Comparison of ENCODE assay signal across 16 cellular contexts in the genomic region with DNA sequence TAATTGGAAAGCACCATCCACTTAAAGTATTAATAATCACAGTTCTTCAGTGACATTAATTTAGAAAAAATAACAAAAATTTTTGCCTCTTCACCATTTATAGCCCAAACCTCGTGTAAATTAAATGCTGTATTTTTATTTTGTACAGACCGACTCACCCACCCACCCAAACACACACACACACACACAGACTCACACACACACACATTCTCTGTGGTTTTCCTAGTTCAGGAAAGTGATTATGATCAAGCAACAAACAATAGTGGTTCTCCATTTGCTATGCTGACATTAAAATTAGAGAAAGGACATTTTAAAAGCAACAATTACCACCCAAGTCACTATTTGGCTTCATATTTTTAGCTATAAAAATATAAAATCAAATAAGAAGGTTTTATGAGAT.
DNase-seq lines count a peak whose midpoint lies in the region; ATAC-seq and TF ChIP-seq lines count a peak whose summit lies in the region.
"Had no signal": no experiment of that assay in that cellular context is flagged by ENCODE, and none has a peak within 500 bp of the region (broad histone marks: within the 10 kb centered on the region; RNA-seq: fewer than 3 reads in every experiment).

No MANE protein-coding gene starts in this region.

- H3K4me3 ChIP-seq in SK-N-SH (ENCODE audit: low read depth in 2 of 2, low read length in 1 of 2) (no peak overlapping the region), SJCRH30 (no peak overlapping the region), subcutaneous abdominal adipose tissue (ENCODE audit: low read depth in 1 of 5, low read length in 5 of 5) (no peak overlapping the region), left ventricle myocardium inferior (no peak overlapping the region), Karpas-422 (ENCODE audit: low read length) (no peak overlapping the region)

- no peak for TF ChIP-seq RAD21 in SK-N-SH (IDR thresholded peaks at IDR 0.05; ENCODE audit: low read length)

- no peaks in the 10 kb centered on the region for H3K36me3 ChIP-seq in SK-N-SH (replicated peaks in 1 of 2; ENCODE audit: control insufficient read depth in 1 of 2, insufficient read depth in 2 of 2, low read length in 1 of 2)
- H3K36me3 ChIP-seq in SJCRH30: no peaks in the 10 kb centered on the region
- H3K36me3 ChIP-seq in subcutaneous abdominal adipose tissue (ENCODE audit: control insufficient read depth in 5 of 5, insufficient read depth in 5 of 5, low read length in 5 of 5): no peaks in the 10 kb centered on the region
- H3K36me3 ChIP-seq in left ventricle myocardium inferior: no peaks in the 10 kb centered on the region
- no peaks in the 10 kb centered on the region for H3K36me3 ChIP-seq in Karpas-422 (ENCODE audit: insufficient read depth, low read length)

- H4K20me1 ChIP-seq in SK-N-SH (ENCODE audit: insufficient read depth): no peaks in the 10 kb centered on the region
- H4K20me1 ChIP-seq in Karpas-422 (ENCODE audit: insufficient read depth, low read depth, low read length): no peaks in the 10 kb centered on the region

- peaks cover 30% of the 10 kb centered on the region for H3F3A ChIP-seq in SK-N-SH (replicated peaks; ENCODE audit: insufficient read depth)

- CTCF ChIA-PET in SK-N-SH (lab: Yijun Ruan, JAX): no interaction called here

- H2AFZ ChIP-seq in SK-N-SH (ENCODE audit: low read depth): peak overlapping the region; percentile 45; the same call in 1 of the 2 replicates
- no peak overlapping the region for H2AFZ ChIP-seq in Karpas-422 (ENCODE audit: low read length)

- H3K27me3 ChIP-seq in SK-N-SH (ENCODE audit: insufficient read depth) (no peaks in the 10 kb centered on the region), SJCRH30 (no peaks in the 10 kb centered on the region), foreskin keratinocyte (no peaks in the 10 kb centered on the region), subcutaneous abdominal adipose tissue (ENCODE audit: control insufficient read depth in 5 of 5, insufficient read depth in 4 of 5, low read length in 5 of 5) (no peaks in the 10 kb centered on the region), left ventricle myocardium inferior (ENCODE audit: low read depth) (no peaks in the 10 kb centered on the region), Karpas-422 (ENCODE audit: low read length) (no peaks in the 10 kb centered on the region)

- H3K4me1 ChIP-seq in SK-N-SH (ENCODE audit: control insufficient read depth in 1 of 2, insufficient read depth in 2 of 2, low read depth in 1 of 2, low read length in 1 of 2) (peaks cover 0 to 21% of the 10 kb centered on the region in 2 experiments; a peak in 2 of 4 replicates), SJCRH30 (peaks cover 37% of the 10 kb centered on the region), foreskin keratinocyte (peaks cover 48% of the 10 kb centered on the region), subcutaneous abdominal adipose tissue (ENCODE audit: control insufficient read depth in 5 of 5, insufficient read depth in 5 of 5, low read length in 5 of 5) (peaks cover 0 to 13% (median 4%) of the 10 kb centered on the region in 5 donors), left ventricle myocardium inferior (no peaks in the 10 kb centered on the region), Karpas-422 (ENCODE audit: low read length) (no peaks in the 10 kb centered on the region)

- intact Hi-C loops in left ventricle myocardium inferior (cut with micrococcal nuclease): no loop called here

- no peak for TF ChIP-seq EP300 in SK-N-SH (IDR thresholded peaks at IDR 0.05; ENCODE audit: borderline replicate concordance in 1 of 2, low read depth in 1 of 2, low read length in 1 of 2)

- H3K27ac ChIP-seq in SK-N-SH (ENCODE audit: low read depth in 2 of 2, low read length in 1 of 2) (peak overlapping the region; percentile 77 to 82; a peak in 3 of 4 replicates), SJCRH30 (peak overlapping the region; percentile 73), foreskin keratinocyte (peak overlapping the region; percentile 94), subcutaneous abdominal adipose tissue (ENCODE audit: low read depth, low read length) (peak overlapping the region; percentile 14), left ventricle myocardium inferior (replicated peaks) (no peak overlapping the region), Karpas-422 (ENCODE audit: low read length) (no peak overlapping the region)
- H3K27ac ChIP-seq: 22Rv1, C4-2B, RWPE1 had no signal

- no peaks in the 10 kb centered on the region; the same call in 1 of the 2 replicates for H3K79me2 ChIP-seq in SK-N-SH (ENCODE audit: insufficient read depth)
- H3K79me2 ChIP-seq in Karpas-422 (ENCODE audit: low read length): no peaks in the 10 kb centered on the region

- ATAC-seq in SK-N-SH treated with all-trans-retinoic acid at 6 μM for 48 hours (no peak), foreskin keratinocyte (no peak)

- H3K9ac ChIP-seq in SK-N-SH (no peak overlapping the region; the same call in 1 of the 2 replicates), subcutaneous abdominal adipose tissue (ENCODE audit: low read length in 5 of 5) (no peak overlapping the region), Karpas-422 (ENCODE audit: low read length) (no peak overlapping the region)

- H3K9me2 ChIP-seq in SK-N-SH (no peaks in the 10 kb centered on the region), Karpas-422 (replicated peaks; ENCODE audit: insufficient read depth, low read length) (no peaks in the 10 kb centered on the region)

- H3K4me2 ChIP-seq in SK-N-SH: peak overlapping the region; percentile 30; the same call in 1 of the 2 replicates
- H3K4me2 ChIP-seq in Karpas-422 (ENCODE audit: low read depth, low read length, poor library complexity, severe bottlenecking): no peak overlapping the region

- TF ChIP-seq CTCF in SK-N-SH (IDR thresholded peaks at IDR 0.05) (no peak), foreskin keratinocyte (conservative IDR thresholded peaks at IDR 0.05) (no peak), left ventricle myocardium inferior (IDR thresholded peaks at IDR 0.05; ENCODE audit: borderline replicate concordance) (no peak)

- DNase-seq in SK-N-SH: no peak
- peak; percentile 35 to 42 for DNase-seq in SJCRH30
- no peak for DNase-seq in foreskin keratinocyte
- DNase-seq in left ventricle myocardium inferior: no peak
- DNase-seq in Karpas-422: no peak
- DNase-seq in NCI-H82 (lab: John Stamatoyannopoulos, UW): no peak
- DNase-seq: DMS153; NCI-H146; NCI-H2081 treated with DMSO at 0.1 percent for 48 hours; NCI-H526 treated with DMSO at 0.1 percent for 48 hours; NK-92 treated with Interleukin-12 subunit alpha and Interleukin-12 subunit beta, amount 100 ng/mL, for 24 hours had no signal

- POLR2A ChIA-PET in SK-N-SH (lab: Yijun Ruan, JAX): no interaction called here

- no peaks in the 10 kb centered on the region for H3K9me3 ChIP-seq in SK-N-SH
- H3K9me3 ChIP-seq in SJCRH30 (replicated peaks): no peaks in the 10 kb centered on the region
- H3K9me3 ChIP-seq in subcutaneous abdominal adipose tissue (ENCODE audit: control insufficient read depth in 5 of 5, low read length in 5 of 5): no peaks in the 10 kb centered on the region
- no peaks in the 10 kb centered on the region for H3K9me3 ChIP-seq in left ventricle myocardium inferior (replicated peaks)
- H3K9me3 ChIP-seq in Karpas-422 (ENCODE audit: low read length): peaks cover 23% of the 10 kb centered on the region

- 8% methylated on average over 2 of the region's 2 CpGs for WGBS in SK-N-SH (ENCODE audit: low lambda C conversion rate)

TF ChIP-seq in SK-N-SH, 30 proteins besides CTCF, POLR2A, EP300 and RAD21 (continues in another document):
- TF ChIP-seq, protein P1, sequence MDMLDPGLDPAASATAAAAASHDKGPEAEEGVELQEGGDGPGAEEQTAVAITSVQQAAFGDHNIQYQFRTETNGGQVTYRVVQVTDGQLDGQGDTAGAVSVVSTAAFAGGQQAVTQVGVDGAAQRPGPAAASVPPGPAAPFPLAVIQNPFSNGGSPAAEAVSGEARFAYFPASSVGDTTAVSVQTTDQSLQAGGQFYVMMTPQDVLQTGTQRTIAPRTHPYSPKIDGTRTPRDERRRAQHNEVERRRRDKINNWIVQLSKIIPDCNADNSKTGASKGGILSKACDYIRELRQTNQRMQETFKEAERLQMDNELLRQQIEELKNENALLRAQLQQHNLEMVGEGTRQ (IDR thresholded peaks at IDR 0.05; ENCODE audit: borderline replicate concordance, low read depth, low read length): no peak
- no peak for TF ChIP-seq FOXJ3 (CRISPR knock-in tag; IDR thresholded peaks at IDR 0.05)
- no peak for TF ChIP-seq SIN3A (IDR thresholded peaks at IDR 0.05; ENCODE audit: borderline replicate concordance, low read depth, low read length)
- TF ChIP-seq JUND (IDR thresholded peaks at IDR 0.05): no peak
- TF ChIP-seq RXRA (IDR thresholded peaks at IDR 0.05; ENCODE audit: borderline replicate concordance, low read depth): no peak

TF ChIP-seq in SK-N-SH treated with all-trans-retinoic acid at 6 μM for 48 hours, 23 proteins besides CTCF, POLR2A, EP300 and RAD21 (continues in another document):
- no peak for TF ChIP-seq ZNF565 (CRISPR knock-in tag; conservative IDR thresholded peaks at IDR 0.05; ENCODE audit: low read depth)
- TF ChIP-seq ISL1 (CRISPR knock-in tag; IDR thresholded peaks at IDR 0.05): no peak
- no peak for TF ChIP-seq TOX (CRISPR knock-in tag; IDR thresholded peaks at IDR 0.05; ENCODE audit: borderline replicate concordance)
- no peak for TF ChIP-seq GLIS3 (CRISPR knock-in tag; IDR thresholded peaks at IDR 0.05)
- TF ChIP-seq ZFP30 (CRISPR knock-in tag; IDR thresholded peaks at IDR 0.05): no peak
- no peak for TF ChIP-seq ZNF8 (CRISPR knock-in tag; IDR thresholded peaks at IDR 0.05)
- TF ChIP-seq, protein P2, sequence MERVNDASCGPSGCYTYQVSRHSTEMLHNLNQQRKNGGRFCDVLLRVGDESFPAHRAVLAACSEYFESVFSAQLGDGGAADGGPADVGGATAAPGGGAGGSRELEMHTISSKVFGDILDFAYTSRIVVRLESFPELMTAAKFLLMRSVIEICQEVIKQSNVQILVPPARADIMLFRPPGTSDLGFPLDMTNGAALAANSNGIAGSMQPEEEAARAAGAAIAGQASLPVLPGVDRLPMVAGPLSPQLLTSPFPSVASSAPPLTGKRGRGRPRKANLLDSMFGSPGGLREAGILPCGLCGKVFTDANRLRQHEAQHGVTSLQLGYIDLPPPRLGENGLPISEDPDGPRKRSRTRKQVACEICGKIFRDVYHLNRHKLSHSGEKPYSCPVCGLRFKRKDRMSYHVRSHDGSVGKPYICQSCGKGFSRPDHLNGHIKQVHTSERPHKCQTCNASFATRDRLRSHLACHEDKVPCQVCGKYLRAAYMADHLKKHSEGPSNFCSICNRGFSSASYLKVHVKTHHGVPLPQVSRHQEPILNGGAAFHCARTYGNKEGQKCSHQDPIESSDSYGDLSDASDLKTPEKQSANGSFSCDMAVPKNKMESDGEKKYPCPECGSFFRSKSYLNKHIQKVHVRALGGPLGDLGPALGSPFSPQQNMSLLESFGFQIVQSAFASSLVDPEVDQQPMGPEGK (CRISPR knock-in tag; IDR thresholded peaks at IDR 0.05; ENCODE audit: borderline replicate concordance): no peak
- TF ChIP-seq PPARA (CRISPR knock-in tag; IDR thresholded peaks at IDR 0.05; ENCODE audit: borderline replicate concordance): no peak

Comparison
In these comparisons a context has a peak if more than half of its experiments do, and no peak if none do; other contexts are left out.
1. DNase-seq: peak in SJCRH30 (2 of 2); none in SK-N-SH (single experiment), foreskin keratinocyte (0 of 2), left ventricle myocardium inferior (single experiment), Karpas-422 (single experiment) and NCI-H82 (single experiment).
2. H3K27ac ChIP-seq: peak in SK-N-SH (2 of 2), SJCRH30 (single experiment), foreskin keratinocyte (single experiment) and subcutaneous abdominal adipose tissue (single experiment); none in left ventricle myocardium inferior (single experiment) and Karpas-422 (single experiment).